ENCODE assay signal across 24 cellular contexts in genomic region chr4:173171987-173172386, GRCh38. TPM values are rescaled to one million over a fixed set of nuclear protein-coding genes. Genes with fewer than 3 reads are reported as not detected.
DNase-seq lines count a peak whose midpoint lies in the region; ATAC-seq and TF ChIP-seq lines count a peak whose summit lies in the region.
"Had no signal": no experiment of that assay in that cellular context is flagged by ENCODE, and none has a peak within 500 bp of the region (broad histone marks: within the 10 kb centered on the region; RNA-seq: fewer than 3 reads in every experiment).

No MANE protein-coding gene starts in this region.

- no peak overlapping the region for H3K27ac Mint-ChIP-seq in GM23338
- H3K27ac Mint-ChIP-seq: activated T-cell treated with anti-CD3 and anti-CD28 coated beads, Interleukin-2, amount 50 U/mL, for 24 hours; memory B cell; stimulated activated memory B cell treated with anti-CD40 and anti-IgM and Interleukin-4, amounts not matched to agents 10 μg/mL and 1 μg/mL and 100 μg/mL, for 72 hours had no signal

- H3K27me3 ChIP-seq in GM23338 (ENCODE audit: insufficient read depth) (no peaks in the 10 kb centered on the region), iPS-18a (ENCODE audit: control insufficient read depth, insufficient read depth, low read length) (no peaks in the 10 kb centered on the region)
- H3K27me3 ChIP-seq: heart left ventricle, suprapubic skin, vagina had no signal

- no peak overlapping the region for H2AFZ ChIP-seq in GM23338

- ATAC-seq in GM23338 = no peak
- ATAC-seq in HG03135 (IDR thresholded peaks at IDR 0.05; ENCODE audit: unreplicated experiment) = no peak
- ATAC-seq: heart left ventricle; stimulated activated memory B cell treated with anti-CD40 and anti-IgM and Interleukin-4, amounts not matched to agents 10 μg/mL and 1 μg/mL and 100 μg/mL, for 72 hours had no signal

- H3K9me3 ChIP-seq in SK-N-MC (ENCODE audit: low read depth, low read length) = no peaks in the 10 kb centered on the region
- H3K9me3 ChIP-seq in iPS-18a (ENCODE audit: control insufficient read depth, low read depth, low read length) = no peaks in the 10 kb centered on the region
- H3K9me3 ChIP-seq: heart left ventricle, suprapubic skin, vagina had no signal

- peaks cover 10% of the 10 kb centered on the region; the same call in 2 of the 3 replicates for H3K36me3 Mint-ChIP-seq in GM23338 (ENCODE audit: low read depth)
- H3K36me3 Mint-ChIP-seq: stimulated activated memory B cell treated with anti-CD40 and anti-IgM and Interleukin-4, amounts not matched to agents 10 μg/mL and 1 μg/mL and 100 μg/mL, for 72 hours had no signal

- no peaks in the 10 kb centered on the region for H3K36me3 ChIP-seq in GM23338 (ENCODE audit: insufficient read depth)
- no peaks in the 10 kb centered on the region for H3K36me3 ChIP-seq in SK-N-MC (ENCODE audit: insufficient read depth, low read length)
- H3K36me3 ChIP-seq in iPS-18a (ENCODE audit: control insufficient read depth, low read depth, low read length) = no peaks in the 10 kb centered on the region
- H3K36me3 ChIP-seq: heart left ventricle, suprapubic skin, vagina had no signal

- no peak for TF ChIP-seq CTCF in GM23338 (conservative IDR thresholded peaks at IDR 0.05; ENCODE audit: low read depth in 2 of 2)

- no peak overlapping the region for H3K9ac ChIP-seq in SK-N-MC (ENCODE audit: insufficient read length)
- no peak overlapping the region for H3K9ac ChIP-seq in iPS-18a (ENCODE audit: low read length)

- H3K4me1 Mint-ChIP-seq in GM23338 = peaks cover 72% of the 10 kb centered on the region

- peak; percentile 60 to 73 for DNase-seq in AML-193 (lab: John Stamatoyannopoulos, UW)
- DNase-seq in GM23338 (ENCODE audit: low spot score) = no peak
- DNase-seq in SK-N-MC (ENCODE audit: low read depth, low spot score) = no peak
- no peak for DNase-seq in islet precursor cell
- no peak for DNase-seq in A172 (ENCODE audit: low spot score)
- DNase-seq in NK-92 treated with Interleukin-12 subunit alpha and Interleukin-12 subunit beta, amount 100 ng/mL, for 24 hours (lab: John Stamatoyannopoulos, UW) = no peak
- DNase-seq: activated CD4-positive, alpha-beta T cell treated with anti-CD3 and anti-CD28 coated beads for 48 hours; activated T-cell treated with anti-CD3 and anti-CD28 coated beads, Interleukin-2, amount 50 U/mL, for 24 hours; GOT3; heart left ventricle; NCI-H1417; NCI-H2081 treated with DMSO at 0.1 percent for 48 hours; NCI-H446 treated with DMSO at 0.1 percent for 48 hours; SIG-M5; stimulated activated CD4-positive, alpha-beta T cell treated with anti-CD3 and anti-CD28 coated beads, Interleukin-2, amount 100 ng/mL, for 24 hours had no signal

- H3K4me3 Mint-ChIP-seq in GM23338 = peak overlapping the region; percentile 28; the same call in 1 of the 3 replicates
- H3K4me3 Mint-ChIP-seq: memory B cell; stimulated activated memory B cell treated with anti-CD40 and anti-IgM and Interleukin-4, amounts not matched to agents 10 μg/mL and 1 μg/mL and 100 μg/mL, for 72 hours had no signal

- peak overlapping the region; percentile 79 for H3K4me2 ChIP-seq in GM23338
- H3K4me2 ChIP-seq: smooth muscle cell had no signal

- H3K27me3 Mint-ChIP-seq in GM23338 (ENCODE audit: insufficient read depth, low read depth, poor library complexity) = peaks cover 6% of the 10 kb centered on the region
- H3K27me3 Mint-ChIP-seq: activated T-cell treated with anti-CD3 and anti-CD28 coated beads, Interleukin-2, amount 50 U/mL, for 24 hours; memory B cell; stimulated activated memory B cell treated with anti-CD40 and anti-IgM and Interleukin-4, amounts not matched to agents 10 μg/mL and 1 μg/mL and 100 μg/mL, for 72 hours had no signal

- H4K20me1 ChIP-seq in GM23338 (replicated peaks; ENCODE audit: insufficient read depth) = peaks cover 14% of the 10 kb centered on the region

- H3F3A ChIP-seq in GM23338 (replicated peaks; ENCODE audit: low read depth) = peaks cover 10% of the 10 kb centered on the region

- H3K4me1 ChIP-seq in GM23338 (ENCODE audit: insufficient read depth) (peaks cover 68% of the 10 kb centered on the region), iPS-18a (ENCODE audit: control insufficient read depth, low read depth, low read length) (peaks cover 60% of the 10 kb centered on the region)

- no peaks in the 10 kb centered on the region for H3K9me2 ChIP-seq in GM23338 (ENCODE audit: insufficient read depth)

- peaks cover 78% of the 10 kb centered on the region for H3K79me2 ChIP-seq in GM23338 (replicated peaks; ENCODE audit: insufficient read depth)

- H3K4me3 ChIP-seq in GM23338 (peak overlapping the region; percentile 97; the same call in 1 of the 2 replicates), SK-N-MC (peak overlapping the region; percentile 99; the same call in 1 of the 2 replicates), iPS-18a (ENCODE audit: low read length) (peak overlapping the region; percentile 5)
- H3K4me3 ChIP-seq: heart left ventricle, smooth muscle cell, suprapubic skin, vagina had no signal

- H3K27ac ChIP-seq in GM23338 (ENCODE audit: low read depth) = 0 out of 2 replicates have a peak overlapping the region, but pooled peaks have one; percentile 29
- H3K27ac ChIP-seq in SK-N-MC = peak overlapping the region; percentile 19; the same call in 1 of the 2 replicates
- no peak overlapping the region for H3K27ac ChIP-seq in iPS-18a (ENCODE audit: low read length)
- H3K27ac ChIP-seq: epithelial cell of prostate, heart left ventricle, suprapubic skin, vagina had no signal

- peaks cover 3% of the 10 kb centered on the region; the same call in 1 of the 3 replicates for H3K9me3 Mint-ChIP-seq in GM23338
- H3K9me3 Mint-ChIP-seq: activated T-cell treated with anti-CD3 and anti-CD28 coated beads, Interleukin-2, amount 50 U/mL, for 24 hours; brain; memory B cell; stimulated activated memory B cell treated with anti-CD40 and anti-IgM and Interleukin-4, amounts not matched to agents 10 μg/mL and 1 μg/mL and 100 μg/mL, for 72 hours had no signal

TF ChIP-seq in GM23338, 12 proteins besides CTCF, POLR2A, EP300 and RAD21 (continues in another document):
- TF ChIP-seq STAT1 (IDR thresholded peaks at IDR 0.05; ENCODE audit: unreplicated experiment) (no peak), ZNF462 (CRISPR knock-in tag; IDR thresholded peaks at IDR 0.05) (no peak), NANOG (IDR thresholded peaks at IDR 0.05; ENCODE audit: borderline replicate concordance) (no peak), JUNB (IDR thresholded peaks at IDR 0.05; ENCODE audit: unreplicated experiment) (no peak)

RNA-seq across cellular contexts. Expression of gene GALNT7, which starts 3.4 kb away (rescaled TPM):
- 64.2 and 72.2 TPM in 2 replicates for total RNA-seq in GM23338 (2014; rRNA removed; shearing (Covaris generic))
- 28.9 and 31.8 TPM in 2 replicates for polyA plus RNA-seq in GM23338 (2016; fragmentation: Nextera tagmentation; extraction: Ambion mirVana)
- total RNA-seq in A172 (2014; rRNA removed; shearing (Covaris generic)) = 43.2 and 48.9 TPM in 2 replicates

Comparison
In these comparisons a context has a peak if more than half of its experiments do, and no peak if none do; other contexts are left out.
1. DNase-seq: peak in AML-193 (2 of 2); none in GM23338 (single experiment), SK-N-MC (single experiment), islet precursor cell (single experiment), A172 (single experiment) and NK-92 treated with Interleukin-12 subunit alpha and Interleukin-12 subunit beta, amount 100 ng/mL, for 24 hours (single experiment).
2. H3K4me3 ChIP-seq: peak in every context shown above with its lines; median percentile 99 in SK-N-MC; 97 in GM23338; 5 in iPS-18a.